In the genomic region with DNA sequence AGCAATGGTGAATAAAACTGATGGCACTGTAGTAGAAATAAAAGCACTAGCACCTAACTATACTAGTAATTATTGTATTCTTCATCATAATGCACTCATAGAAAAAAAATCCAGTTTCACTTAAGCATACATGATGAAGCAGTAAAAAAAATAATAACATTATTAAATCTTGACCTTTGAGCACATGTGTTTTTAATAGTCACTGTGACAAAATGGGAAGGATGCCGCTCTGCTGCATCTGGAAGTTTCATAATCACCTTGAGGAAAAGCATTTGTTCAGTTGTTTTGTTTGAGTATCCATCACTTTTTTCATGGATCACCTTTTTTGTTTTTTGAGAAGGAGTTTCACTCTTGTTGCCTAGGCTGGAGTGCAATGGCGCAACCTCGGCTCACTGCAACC, we compare ENCODE assay signal across 24 cellular contexts. TPM values are rescaled to one million over a fixed set of nuclear protein-coding genes. Genes with fewer than 3 reads are reported as not detected.
DNase-seq lines count a peak whose midpoint lies in the region; TF ChIP-seq lines count a peak whose summit lies in the region.
"Had no signal": no experiment of that assay in that cellular context is flagged by ENCODE, and none has a peak within 500 bp of the region (broad histone marks: within the 10 kb centered on the region; RNA-seq: fewer than 3 reads in every experiment).

No MANE protein-coding gene starts in this region.

- TF ChIP-seq POLR2A in suprapubic skin (IDR thresholded peaks at IDR 0.05), result no peak

- CTCF ChIA-PET in BJ (lab: Yijun Ruan, JAX), result interaction anchor here (0.7 kb wide), 1 partner anchor 743 kb away, joined by 3 read pairs; no protein-coding TSS in a partner anchor

- peak; percentile 41 for DNase-seq in BJ (ENCODE audit: low read depth)
- peak; percentile 18 for DNase-seq in HCEC 1CT
- DNase-seq in fibroblast of peridontal ligament (ENCODE audit: extremely low read depth), result peak; percentile 62
- no peak for DNase-seq in suprapubic skin (ENCODE audit: low spot score in 2 of 2)
- no peak for DNase-seq in COR-L47 (lab: John Stamatoyannopoulos, UW)
- no peak for DNase-seq in glomerular visceral epithelial cell (ENCODE audit: extremely low spot score)
- no peak for DNase-seq in AG08396 (ENCODE audit: low spot score)
- no peak for DNase-seq in putamen (ENCODE audit: low spot score)
- DNase-seq: ACHN; Caco-2; CD4-positive, alpha-beta T cell; DMS 273 treated with DMSO at 0.1 percent for 48 hours; DMS79 treated with DMSO at 0.1 percent for 48 hours; MM.1S; NCI-H1048; NCI-H1417 treated with DMSO at 0.1 percent for 48 hours; NCI-H187; NCI-H446 treated with DMSO at 0.1 percent for 48 hours; NCI-H526 treated with DMSO at 0.1 percent for 48 hours had no signal

- TF ChIP-seq EP300 in suprapubic skin (IDR thresholded peaks at IDR 0.05), result no peak

- peak overlapping the region; percentile 79 for H3K27ac ChIP-seq in suprapubic skin
- H3K27ac ChIP-seq: BLaER1 had no signal

- no peak for TF ChIP-seq CTCF in BJ (IDR thresholded peaks at IDR 0.05; ENCODE audit: insufficient read depth, low read depth, low read length)
- no peak for TF ChIP-seq CTCF in suprapubic skin (IDR thresholded peaks at IDR 0.05)

- no peaks in the 10 kb centered on the region for H3K9me3 ChIP-seq in suprapubic skin
- H3K9me3 ChIP-seq: Caco-2 had no signal

- H3K27me3 ChIP-seq in BJ (ENCODE audit: control insufficient read depth, insufficient read depth, low read length) (no peaks in the 10 kb centered on the region), suprapubic skin (no peaks in the 10 kb centered on the region)
- H3K27me3 ChIP-seq: BLaER1 had no signal

- no peaks in the 10 kb centered on the region for H3K36me3 ChIP-seq in BJ (ENCODE audit: control insufficient read depth, insufficient read depth, low read length)
- H3K36me3 ChIP-seq in suprapubic skin, result no peaks in the 10 kb centered on the region
- H3K36me3 ChIP-seq: BLaER1 had no signal

- H3K4me3 ChIP-seq in BJ (ENCODE audit: low read depth, low read length), result no peak overlapping the region
- no peak overlapping the region for H3K4me3 ChIP-seq in suprapubic skin
- H3K4me3 ChIP-seq: BLaER1 had no signal

- no peaks in the 10 kb centered on the region for H3K4me1 ChIP-seq in suprapubic skin
- H3K4me1 ChIP-seq: BLaER1, Caco-2 had no signal

- WGBS in suprapubic skin, result 60% methylated on average over 3 of the region's 3 CpGs

- POLR2A ChIA-PET in BJ (lab: Charles Lee), result no interaction called here

RNA-seq across cellular contexts. Expression of a gene that starts 13.2 kb away (rescaled TPM):
- not detected in 2 replicates for polyA plus RNA-seq in BJ (2011; rRNA removed)
- not detected in 2 replicates for polyA minus RNA-seq in BJ (2011; rRNA and poly(A)+ RNA removed)
- not detected for total RNA-seq in suprapubic skin
- total RNA-seq: Caco-2; CD4-positive, alpha-beta T cell; G401; H4; Right ventricle myocardium inferior; SK-MEL-5 had no signal

Comparison
In these comparisons a context has a peak if more than half of its experiments do, and no peak if none do; other contexts are left out.
1. DNase-seq: peak in BJ (single experiment), HCEC 1CT (single experiment) and fibroblast of peridontal ligament (single experiment); none in suprapubic skin (0 of 2), COR-L47 (single experiment), glomerular visceral epithelial cell (single experiment), AG08396 (single experiment) and putamen (single experiment).